ENCODE assay signal across 1 cellular context in the genomic region with DNA sequence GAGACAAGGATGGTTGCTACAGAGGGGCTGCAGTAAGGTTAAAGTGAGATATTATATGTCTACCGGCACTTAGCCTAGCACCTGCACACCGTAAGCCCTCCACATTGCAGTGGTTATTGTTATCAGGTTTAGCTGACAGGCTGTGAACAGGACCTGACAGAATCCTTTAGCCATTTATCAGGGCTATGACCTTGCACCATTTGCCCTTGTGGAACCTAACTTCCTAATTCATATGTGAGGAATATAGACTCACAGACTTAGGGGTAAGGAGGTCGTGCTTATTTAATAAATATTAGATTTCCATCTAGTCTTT.
TF ChIP-seq lines count a peak whose summit lies in the region.

No MANE protein-coding gene starts in this region.

TF ChIP-seq in K562, 482 proteins besides CTCF, POLR2A, EP300 and RAD21 (continued from another document and continues in another):
- TF ChIP-seq RBM22 (IDR thresholded peaks at IDR 0.05; ENCODE audit: low read depth, low read length, poor library complexity, severe bottlenecking) (no peak), RNF219 (CRISPR knock-in tag; IDR thresholded peaks at IDR 0.05) (no peak), ZNF146 (CRISPR knock-in tag; IDR thresholded peaks at IDR 0.05; ENCODE audit: unreplicated experiment) (no peak), NONO (IDR thresholded peaks at IDR 0.05; ENCODE audit: low read depth in 2 of 2, low read length in 1 of 2) (no peak), ZBTB26 (CRISPR knock-in tag; IDR thresholded peaks at IDR 0.05) (no peak), HDAC1 (IDR thresholded peaks at IDR 0.05) (peak in 1 of 2 experiments; percentile 10; a peak in 1 of 4 replicates), ZBED1 (IDR thresholded peaks at IDR 0.05) (no peak), ATF4 (CRISPR knock-in tag; IDR thresholded peaks at IDR 0.05) (no peak), HLTF (IDR thresholded peaks at IDR 0.05) (no peak), HINFP (tag; conservative IDR thresholded peaks at IDR 0.05; ENCODE audit: low read depth) (no peak), COPS2 (conservative IDR thresholded peaks at IDR 0.05) (no peak), ZNF23 (CRISPR knock-in tag; IDR thresholded peaks at IDR 0.05) (no peak), GABPB2 (CRISPR knock-in tag; conservative IDR thresholded peaks at IDR 0.05) (no peak), MCM2 (IDR thresholded peaks at IDR 0.05; ENCODE audit: low read depth) (no peak), ZBTB49 (CRISPR knock-in tag; IDR thresholded peaks at IDR 0.05; ENCODE audit: borderline replicate concordance) (no peak), KAT8 (IDR thresholded peaks at IDR 0.05; ENCODE audit: low read depth) (no peak), PPARD (CRISPR knock-in tag; IDR thresholded peaks at IDR 0.05) (no peak), ILF3 (IDR thresholded peaks at IDR 0.05; ENCODE audit: borderline replicate concordance) (no peak), BACH1 (tag; IDR thresholded peaks at IDR 0.05) (0 out of 2 replicates have a peak, but pooled peaks have one; percentile 25), RAD51 (IDR thresholded peaks at IDR 0.05; ENCODE audit: borderline replicate concordance, low read depth) (no peak), ZNF175 (CRISPR knock-in tag; IDR thresholded peaks at IDR 0.05; ENCODE audit: low read depth) (no peak), E2F3 (CRISPR knock-in tag; IDR thresholded peaks at IDR 0.05) (no peak), PHB (CRISPR knock-in tag; IDR thresholded peaks at IDR 0.05) (no peak), ZNF253 (CRISPR knock-in tag; conservative IDR thresholded peaks at IDR 0.05) (no peak), CXXC5 (CRISPR knock-in tag; IDR thresholded peaks at IDR 0.05) (peak; percentile 4; the same call in 1 of the 2 replicates), ZNF511 (CRISPR knock-in tag; IDR thresholded peaks at IDR 0.05) (no peak), RHOXF2B (CRISPR knock-in tag; conservative IDR thresholded peaks at IDR 0.05) (no peak), RBFOX2 (IDR thresholded peaks at IDR 0.05; ENCODE audit: low read depth, low read length) (no peak), SIN3A (IDR thresholded peaks at IDR 0.05; ENCODE audit: borderline replicate concordance in 2 of 2, control insufficient read depth in 1 of 2, low read depth in 2 of 2, low read length in 2 of 2) (no peak), ZNF143 (CRISPR knock-in tag; IDR thresholded peaks at IDR 0.05) (no peak), ZNF232 (CRISPR knock-in tag; IDR thresholded peaks at IDR 0.05) (no peak), MBD2 (IDR thresholded peaks at IDR 0.05; ENCODE audit: borderline replicate concordance, low read depth) (no peak), HNRNPL (IDR thresholded peaks at IDR 0.05; ENCODE audit: low read depth, low read length) (no peak), ZKSCAN3 (CRISPR knock-in tag; IDR thresholded peaks at IDR 0.05) (no peak), NCOA4 (IDR thresholded peaks at IDR 0.05; ENCODE audit: partially characterized antibody) (no peak), U2AF2 (optimal IDR thresholded peaks at IDR 0.05; ENCODE audit: low read depth, low read length) (no peak), CBFA2T3 (IDR thresholded peaks at IDR 0.05) (peak; percentile 81), FOXM1 (IDR thresholded peaks at IDR 0.05; ENCODE audit: low read depth) (no peak), FOXM1 (CRISPR knock-in tag; IDR thresholded peaks at IDR 0.05; ENCODE audit: low read depth) (no peak), MEF2D (tag; conservative IDR thresholded peaks at IDR 0.05; ENCODE audit: low read depth) (no peak), ZNF561 (CRISPR knock-in tag; conservative IDR thresholded peaks at IDR 0.05) (no peak)
- TF ChIP-seq, protein P1, sequence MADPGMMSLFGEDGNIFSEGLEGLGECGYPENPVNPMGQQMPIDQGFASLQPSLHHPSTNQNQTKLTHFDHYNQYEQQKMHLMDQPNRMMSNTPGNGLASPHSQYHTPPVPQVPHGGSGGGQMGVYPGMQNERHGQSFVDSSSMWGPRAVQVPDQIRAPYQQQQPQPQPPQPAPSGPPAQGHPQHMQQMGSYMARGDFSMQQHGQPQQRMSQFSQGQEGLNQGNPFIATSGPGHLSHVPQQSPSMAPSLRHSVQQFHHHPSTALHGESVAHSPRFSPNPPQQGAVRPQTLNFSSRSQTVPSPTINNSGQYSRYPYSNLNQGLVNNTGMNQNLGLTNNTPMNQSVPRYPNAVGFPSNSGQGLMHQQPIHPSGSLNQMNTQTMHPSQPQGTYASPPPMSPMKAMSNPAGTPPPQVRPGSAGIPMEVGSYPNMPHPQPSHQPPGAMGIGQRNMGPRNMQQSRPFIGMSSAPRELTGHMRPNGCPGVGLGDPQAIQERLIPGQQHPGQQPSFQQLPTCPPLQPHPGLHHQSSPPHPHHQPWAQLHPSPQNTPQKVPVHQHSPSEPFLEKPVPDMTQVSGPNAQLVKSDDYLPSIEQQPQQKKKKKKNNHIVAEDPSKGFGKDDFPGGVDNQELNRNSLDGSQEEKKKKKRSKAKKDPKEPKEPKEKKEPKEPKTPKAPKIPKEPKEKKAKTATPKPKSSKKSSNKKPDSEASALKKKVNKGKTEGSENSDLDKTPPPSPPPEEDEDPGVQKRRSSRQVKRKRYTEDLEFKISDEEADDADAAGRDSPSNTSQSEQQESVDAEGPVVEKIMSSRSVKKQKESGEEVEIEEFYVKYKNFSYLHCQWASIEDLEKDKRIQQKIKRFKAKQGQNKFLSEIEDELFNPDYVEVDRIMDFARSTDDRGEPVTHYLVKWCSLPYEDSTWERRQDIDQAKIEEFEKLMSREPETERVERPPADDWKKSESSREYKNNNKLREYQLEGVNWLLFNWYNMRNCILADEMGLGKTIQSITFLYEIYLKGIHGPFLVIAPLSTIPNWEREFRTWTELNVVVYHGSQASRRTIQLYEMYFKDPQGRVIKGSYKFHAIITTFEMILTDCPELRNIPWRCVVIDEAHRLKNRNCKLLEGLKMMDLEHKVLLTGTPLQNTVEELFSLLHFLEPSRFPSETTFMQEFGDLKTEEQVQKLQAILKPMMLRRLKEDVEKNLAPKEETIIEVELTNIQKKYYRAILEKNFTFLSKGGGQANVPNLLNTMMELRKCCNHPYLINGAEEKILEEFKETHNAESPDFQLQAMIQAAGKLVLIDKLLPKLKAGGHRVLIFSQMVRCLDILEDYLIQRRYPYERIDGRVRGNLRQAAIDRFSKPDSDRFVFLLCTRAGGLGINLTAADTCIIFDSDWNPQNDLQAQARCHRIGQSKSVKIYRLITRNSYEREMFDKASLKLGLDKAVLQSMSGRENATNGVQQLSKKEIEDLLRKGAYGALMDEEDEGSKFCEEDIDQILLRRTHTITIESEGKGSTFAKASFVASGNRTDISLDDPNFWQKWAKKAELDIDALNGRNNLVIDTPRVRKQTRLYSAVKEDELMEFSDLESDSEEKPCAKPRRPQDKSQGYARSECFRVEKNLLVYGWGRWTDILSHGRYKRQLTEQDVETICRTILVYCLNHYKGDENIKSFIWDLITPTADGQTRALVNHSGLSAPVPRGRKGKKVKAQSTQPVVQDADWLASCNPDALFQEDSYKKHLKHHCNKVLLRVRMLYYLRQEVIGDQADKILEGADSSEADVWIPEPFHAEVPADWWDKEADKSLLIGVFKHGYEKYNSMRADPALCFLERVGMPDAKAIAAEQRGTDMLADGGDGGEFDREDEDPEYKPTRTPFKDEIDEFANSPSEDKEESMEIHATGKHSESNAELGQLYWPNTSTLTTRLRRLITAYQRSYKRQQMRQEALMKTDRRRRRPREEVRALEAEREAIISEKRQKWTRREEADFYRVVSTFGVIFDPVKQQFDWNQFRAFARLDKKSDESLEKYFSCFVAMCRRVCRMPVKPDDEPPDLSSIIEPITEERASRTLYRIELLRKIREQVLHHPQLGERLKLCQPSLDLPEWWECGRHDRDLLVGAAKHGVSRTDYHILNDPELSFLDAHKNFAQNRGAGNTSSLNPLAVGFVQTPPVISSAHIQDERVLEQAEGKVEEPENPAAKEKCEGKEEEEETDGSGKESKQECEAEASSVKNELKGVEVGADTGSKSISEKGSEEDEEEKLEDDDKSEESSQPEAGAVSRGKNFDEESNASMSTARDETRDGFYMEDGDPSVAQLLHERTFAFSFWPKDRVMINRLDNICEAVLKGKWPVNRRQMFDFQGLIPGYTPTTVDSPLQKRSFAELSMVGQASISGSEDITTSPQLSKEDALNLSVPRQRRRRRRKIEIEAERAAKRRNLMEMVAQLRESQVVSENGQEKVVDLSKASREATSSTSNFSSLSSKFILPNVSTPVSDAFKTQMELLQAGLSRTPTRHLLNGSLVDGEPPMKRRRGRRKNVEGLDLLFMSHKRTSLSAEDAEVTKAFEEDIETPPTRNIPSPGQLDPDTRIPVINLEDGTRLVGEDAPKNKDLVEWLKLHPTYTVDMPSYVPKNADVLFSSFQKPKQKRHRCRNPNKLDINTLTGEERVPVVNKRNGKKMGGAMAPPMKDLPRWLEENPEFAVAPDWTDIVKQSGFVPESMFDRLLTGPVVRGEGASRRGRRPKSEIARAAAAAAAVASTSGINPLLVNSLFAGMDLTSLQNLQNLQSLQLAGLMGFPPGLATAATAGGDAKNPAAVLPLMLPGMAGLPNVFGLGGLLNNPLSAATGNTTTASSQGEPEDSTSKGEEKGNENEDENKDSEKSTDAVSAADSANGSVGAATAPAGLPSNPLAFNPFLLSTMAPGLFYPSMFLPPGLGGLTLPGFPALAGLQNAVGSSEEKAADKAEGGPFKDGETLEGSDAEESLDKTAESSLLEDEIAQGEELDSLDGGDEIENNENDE (IDR thresholded peaks at IDR 0.05; ENCODE audit: low read depth, low read length): no peak
- TF ChIP-seq, protein P2, sequence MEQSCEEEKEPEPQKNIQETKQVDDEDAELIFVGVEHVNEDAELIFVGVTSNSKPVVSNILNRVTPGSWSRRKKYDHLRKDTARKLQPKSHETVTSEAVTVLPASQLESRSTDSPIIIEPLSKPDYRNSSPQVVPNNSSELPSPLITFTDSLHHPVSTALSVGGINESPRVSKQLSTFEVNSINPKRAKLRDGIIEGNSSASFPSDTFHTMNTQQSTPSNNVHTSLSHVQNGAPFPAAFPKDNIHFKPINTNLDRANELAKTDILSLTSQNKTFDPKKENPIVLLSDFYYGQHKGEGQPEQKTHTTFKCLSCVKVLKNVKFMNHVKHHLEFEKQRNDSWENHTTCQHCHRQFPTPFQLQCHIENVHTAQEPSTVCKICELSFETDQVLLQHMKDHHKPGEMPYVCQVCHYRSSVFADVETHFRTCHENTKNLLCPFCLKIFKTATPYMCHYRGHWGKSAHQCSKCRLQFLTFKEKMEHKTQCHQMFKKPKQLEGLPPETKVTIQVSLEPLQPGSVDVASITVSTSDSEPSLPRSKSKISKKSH (CRISPR knock-in tag; IDR thresholded peaks at IDR 0.05): no peak
